Comparison of ENCODE assay signal across 1 cellular context in the genomic region with DNA sequence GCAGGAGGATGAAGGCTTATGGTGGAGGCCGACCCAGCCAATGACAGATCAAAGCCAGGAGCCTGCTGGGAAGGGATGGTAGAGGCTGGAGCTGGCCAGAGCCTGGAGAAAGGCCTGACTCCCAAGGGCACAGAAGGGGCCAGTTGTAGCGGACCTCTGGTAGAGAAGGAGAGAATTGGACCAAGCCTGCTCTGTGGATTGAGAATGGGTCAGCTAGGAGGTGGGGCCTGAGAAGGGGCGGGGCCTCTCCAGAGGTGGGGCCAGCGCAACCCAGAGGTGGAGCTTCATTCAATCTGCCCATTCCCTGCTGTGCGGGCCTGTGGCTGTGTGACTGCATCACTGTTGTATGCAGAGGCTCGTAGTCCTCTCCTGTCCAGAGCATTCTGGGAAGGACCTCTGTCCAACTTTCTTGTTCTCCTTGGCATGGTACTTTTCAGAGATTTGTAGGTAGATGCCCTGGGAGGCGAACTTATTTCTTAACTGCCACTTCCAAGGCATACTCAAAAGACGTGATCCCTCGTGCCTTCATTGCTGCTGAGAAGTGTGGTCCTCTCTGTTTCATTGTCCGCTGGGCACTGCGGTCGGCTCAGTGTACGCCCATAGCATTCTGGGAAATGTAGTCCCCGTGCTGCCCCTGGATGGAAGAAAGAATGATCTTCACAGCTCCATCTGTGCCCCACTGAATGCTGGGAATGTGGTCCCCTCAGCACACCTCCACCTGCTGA.
TF ChIP-seq lines count a peak whose summit lies in the region.

No MANE protein-coding gene starts in this region.

TF ChIP-seq in K562, 482 proteins besides CTCF, POLR2A, EP300 and RAD21 (continues in another document):
- TF ChIP-seq ATF1 (CRISPR knock-in tag; IDR thresholded peaks at IDR 0.05) (no peak), ATF1 (tag; IDR thresholded peaks at IDR 0.05) (peak; percentile 55; the same call in 1 of the 2 replicates), RUNX1 (IDR thresholded peaks at IDR 0.05; ENCODE audit: low read depth) (0 out of 2 replicates have a peak, but pooled peaks have one; percentile 45), NRF1 (conservative IDR thresholded peaks at IDR 0.05 in 1 of 2, IDR thresholded peaks at IDR 0.05 in 1 of 2) (peak; percentile 81 to 83), CHAMP1 (IDR thresholded peaks at IDR 0.05) (no peak), E2F1 (CRISPR knock-in tag; IDR thresholded peaks at IDR 0.05) (0 out of 2 replicates have a peak, but pooled peaks have one; percentile 18), MNT (conservative IDR thresholded peaks at IDR 0.05) (0 out of 4 replicates have a peak, but pooled peaks of 1 of the 2 experiments have one; percentile 29), E2F5 (CRISPR knock-in tag; IDR thresholded peaks at IDR 0.05) (0 out of 2 replicates have a peak, but pooled peaks have one; percentile 32), TBP (optimal IDR thresholded peaks at IDR 0.05; ENCODE audit: low read depth, low read length) (peak; percentile 9), ATF7 (IDR thresholded peaks at IDR 0.05) (peak; percentile 37; the same call in 1 of the 2 replicates), NR2C2 (CRISPR knock-in tag; IDR thresholded peaks at IDR 0.05) (no peak), NR2C2 (tag; IDR thresholded peaks at IDR 0.05) (no peak), MCM5 (IDR thresholded peaks at IDR 0.05; ENCODE audit: low read depth) (no peak), POLR2AphosphoS5 (IDR thresholded peaks at IDR 0.05; ENCODE audit: control insufficient read depth, insufficient read depth, low read depth, low read length) (peak; percentile 41; the same call in 1 of the 2 replicates), HLTF (IDR thresholded peaks at IDR 0.05) (no peak), SP1 (CRISPR knock-in tag; IDR thresholded peaks at IDR 0.05) (peak; percentile 82), ZNF277 (CRISPR knock-in tag; IDR thresholded peaks at IDR 0.05; ENCODE audit: borderline replicate concordance) (no peak), HCFC1 (IDR thresholded peaks at IDR 0.05; ENCODE audit: low read depth, low read length) (peak; percentile 79)
- TF ChIP-seq, protein P1, sequence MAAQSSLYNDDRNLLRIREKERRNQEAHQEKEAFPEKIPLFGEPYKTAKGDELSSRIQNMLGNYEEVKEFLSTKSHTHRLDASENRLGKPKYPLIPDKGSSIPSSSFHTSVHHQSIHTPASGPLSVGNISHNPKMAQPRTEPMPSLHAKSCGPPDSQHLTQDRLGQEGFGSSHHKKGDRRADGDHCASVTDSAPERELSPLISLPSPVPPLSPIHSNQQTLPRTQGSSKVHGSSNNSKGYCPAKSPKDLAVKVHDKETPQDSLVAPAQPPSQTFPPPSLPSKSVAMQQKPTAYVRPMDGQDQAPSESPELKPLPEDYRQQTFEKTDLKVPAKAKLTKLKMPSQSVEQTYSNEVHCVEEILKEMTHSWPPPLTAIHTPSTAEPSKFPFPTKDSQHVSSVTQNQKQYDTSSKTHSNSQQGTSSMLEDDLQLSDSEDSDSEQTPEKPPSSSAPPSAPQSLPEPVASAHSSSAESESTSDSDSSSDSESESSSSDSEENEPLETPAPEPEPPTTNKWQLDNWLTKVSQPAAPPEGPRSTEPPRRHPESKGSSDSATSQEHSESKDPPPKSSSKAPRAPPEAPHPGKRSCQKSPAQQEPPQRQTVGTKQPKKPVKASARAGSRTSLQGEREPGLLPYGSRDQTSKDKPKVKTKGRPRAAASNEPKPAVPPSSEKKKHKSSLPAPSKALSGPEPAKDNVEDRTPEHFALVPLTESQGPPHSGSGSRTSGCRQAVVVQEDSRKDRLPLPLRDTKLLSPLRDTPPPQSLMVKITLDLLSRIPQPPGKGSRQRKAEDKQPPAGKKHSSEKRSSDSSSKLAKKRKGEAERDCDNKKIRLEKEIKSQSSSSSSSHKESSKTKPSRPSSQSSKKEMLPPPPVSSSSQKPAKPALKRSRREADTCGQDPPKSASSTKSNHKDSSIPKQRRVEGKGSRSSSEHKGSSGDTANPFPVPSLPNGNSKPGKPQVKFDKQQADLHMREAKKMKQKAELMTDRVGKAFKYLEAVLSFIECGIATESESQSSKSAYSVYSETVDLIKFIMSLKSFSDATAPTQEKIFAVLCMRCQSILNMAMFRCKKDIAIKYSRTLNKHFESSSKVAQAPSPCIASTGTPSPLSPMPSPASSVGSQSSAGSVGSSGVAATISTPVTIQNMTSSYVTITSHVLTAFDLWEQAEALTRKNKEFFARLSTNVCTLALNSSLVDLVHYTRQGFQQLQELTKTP (IDR thresholded peaks at IDR 0.05; ENCODE audit: low read depth in 1 of 2, partially characterized antibody in 2 of 2) = peak in 1 of 2 experiments; percentile 93
- TF ChIP-seq, protein P2, sequence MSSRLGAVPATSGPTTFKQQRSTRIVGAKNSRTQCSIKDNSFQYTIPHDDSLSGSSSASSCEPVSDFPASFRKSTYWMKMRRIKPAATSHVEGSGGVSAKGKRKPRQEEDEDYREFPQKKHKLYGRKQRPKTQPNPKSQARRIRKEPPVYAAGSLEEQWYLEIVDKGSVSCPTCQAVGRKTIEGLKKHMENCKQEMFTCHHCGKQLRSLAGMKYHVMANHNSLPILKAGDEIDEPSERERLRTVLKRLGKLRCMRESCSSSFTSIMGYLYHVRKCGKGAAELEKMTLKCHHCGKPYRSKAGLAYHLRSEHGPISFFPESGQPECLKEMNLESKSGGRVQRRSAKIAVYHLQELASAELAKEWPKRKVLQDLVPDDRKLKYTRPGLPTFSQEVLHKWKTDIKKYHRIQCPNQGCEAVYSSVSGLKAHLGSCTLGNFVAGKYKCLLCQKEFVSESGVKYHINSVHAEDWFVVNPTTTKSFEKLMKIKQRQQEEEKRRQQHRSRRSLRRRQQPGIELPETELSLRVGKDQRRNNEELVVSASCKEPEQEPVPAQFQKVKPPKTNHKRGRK (tag; IDR thresholded peaks at IDR 0.05) = no peak
- TF ChIP-seq, protein P3, sequence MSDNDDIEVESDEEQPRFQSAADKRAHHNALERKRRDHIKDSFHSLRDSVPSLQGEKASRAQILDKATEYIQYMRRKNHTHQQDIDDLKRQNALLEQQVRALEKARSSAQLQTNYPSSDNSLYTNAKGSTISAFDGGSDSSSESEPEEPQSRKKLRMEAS (CRISPR knock-in tag; IDR thresholded peaks at IDR 0.05) = 0 out of 2 replicates have a peak, but pooled peaks have one; percentile 9
- TF ChIP-seq, protein P4, sequence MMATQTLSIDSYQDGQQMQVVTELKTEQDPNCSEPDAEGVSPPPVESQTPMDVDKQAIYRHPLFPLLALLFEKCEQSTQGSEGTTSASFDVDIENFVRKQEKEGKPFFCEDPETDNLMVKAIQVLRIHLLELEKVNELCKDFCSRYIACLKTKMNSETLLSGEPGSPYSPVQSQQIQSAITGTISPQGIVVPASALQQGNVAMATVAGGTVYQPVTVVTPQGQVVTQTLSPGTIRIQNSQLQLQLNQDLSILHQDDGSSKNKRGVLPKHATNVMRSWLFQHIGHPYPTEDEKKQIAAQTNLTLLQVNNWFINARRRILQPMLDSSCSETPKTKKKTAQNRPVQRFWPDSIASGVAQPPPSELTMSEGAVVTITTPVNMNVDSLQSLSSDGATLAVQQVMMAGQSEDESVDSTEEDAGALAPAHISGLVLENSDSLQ (IDR thresholded peaks at IDR 0.05) = peak; percentile 29; the same call in 1 of the 2 replicates
